ENCODE assay signal across 18 cellular contexts in the genomic region with DNA sequence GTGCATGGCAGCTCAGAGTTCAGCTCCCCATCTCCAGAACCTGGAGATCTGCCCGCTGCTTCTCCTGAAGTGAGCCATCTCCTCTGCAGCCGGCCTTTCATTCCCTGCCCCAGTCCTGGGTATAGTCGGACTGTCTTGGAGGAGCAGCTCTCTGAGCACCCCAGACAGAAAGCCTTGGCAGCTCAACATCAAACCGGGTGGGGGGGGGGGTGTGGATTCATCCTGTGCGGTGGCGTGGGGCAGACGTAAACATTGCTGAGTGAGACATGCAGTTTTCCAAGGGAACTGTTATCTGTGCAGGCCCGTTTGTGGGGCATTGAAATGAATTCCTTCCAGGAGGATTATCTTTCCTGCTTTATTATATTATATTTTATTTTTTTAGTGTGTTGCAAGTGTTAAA.
"Had no signal": no experiment of that assay in that cellular context is flagged by ENCODE, and none has a peak within 500 bp of the region (broad histone marks: within the 10 kb centered on the region; RNA-seq: fewer than 3 reads in every experiment).

No MANE protein-coding gene starts in this region.

- H3K36me3 ChIP-seq: heart right ventricle, thoracic aorta, transverse colon had no signal

- H3K9me3 ChIP-seq: heart right ventricle, mucosa of descending colon, psoas muscle, thoracic aorta, transverse colon had no signal

- ATAC-seq: heart right ventricle; left ventricle myocardium superior; mucosa of descending colon; natural killer cell; psoas muscle; sciatic nerve; stimulated activated naive B cell treated with anti-CD40 and anti-IgM and Interleukin-4, amounts not matched to agents 10 μg/mL and 1 μg/mL and 100 μg/mL, for 72 hours; stimulated activated naive CD8-positive, alpha-beta T cell treated with anti-CD3 and anti-CD28 coated beads, Interleukin-15, amount 100 ng/mL, for 72 hours had no signal

- DNase-seq: central memory CD4-positive, alpha-beta T cell; effector CD8-positive, alpha-beta T cell; foreskin melanocyte; heart right ventricle; left cardiac atrium; left ventricle myocardium superior; mucosa of descending colon; natural killer cell; psoas muscle; retina; stimulated activated CD4-positive, alpha-beta T cell treated with anti-CD3 and anti-CD28 coated beads, Interleukin-2, amount 100 ng/mL, for 24 hours; stimulated activated CD4-positive, alpha-beta T cell treated with anti-CD3 and anti-CD28 coated beads, Interleukin-4, amount 100 ng/mL, for 4 hours; stimulated activated naive B cell treated with anti-CD40 and anti-IgM and Interleukin-4, amounts not matched to agents 10 μg/mL and 1 μg/mL and 100 μg/mL, for 72 hours; stimulated activated naive CD8-positive, alpha-beta T cell treated with anti-CD3 and anti-CD28 coated beads, Interleukin-15, amount 100 ng/mL, for 72 hours; transverse colon had no signal

- H3K4me1 ChIP-seq: psoas muscle, transverse colon had no signal

- H3K27ac ChIP-seq: coronary artery, heart right ventricle, psoas muscle, thoracic aorta, transverse colon had no signal

- H3K27me3 ChIP-seq: transverse colon had no signal

- H3K4me3 ChIP-seq: coronary artery, heart right ventricle, mucosa of descending colon, psoas muscle, thoracic aorta, transverse colon had no signal
